1 cellular context compared by ENCODE assay signal in the genomic region with DNA sequence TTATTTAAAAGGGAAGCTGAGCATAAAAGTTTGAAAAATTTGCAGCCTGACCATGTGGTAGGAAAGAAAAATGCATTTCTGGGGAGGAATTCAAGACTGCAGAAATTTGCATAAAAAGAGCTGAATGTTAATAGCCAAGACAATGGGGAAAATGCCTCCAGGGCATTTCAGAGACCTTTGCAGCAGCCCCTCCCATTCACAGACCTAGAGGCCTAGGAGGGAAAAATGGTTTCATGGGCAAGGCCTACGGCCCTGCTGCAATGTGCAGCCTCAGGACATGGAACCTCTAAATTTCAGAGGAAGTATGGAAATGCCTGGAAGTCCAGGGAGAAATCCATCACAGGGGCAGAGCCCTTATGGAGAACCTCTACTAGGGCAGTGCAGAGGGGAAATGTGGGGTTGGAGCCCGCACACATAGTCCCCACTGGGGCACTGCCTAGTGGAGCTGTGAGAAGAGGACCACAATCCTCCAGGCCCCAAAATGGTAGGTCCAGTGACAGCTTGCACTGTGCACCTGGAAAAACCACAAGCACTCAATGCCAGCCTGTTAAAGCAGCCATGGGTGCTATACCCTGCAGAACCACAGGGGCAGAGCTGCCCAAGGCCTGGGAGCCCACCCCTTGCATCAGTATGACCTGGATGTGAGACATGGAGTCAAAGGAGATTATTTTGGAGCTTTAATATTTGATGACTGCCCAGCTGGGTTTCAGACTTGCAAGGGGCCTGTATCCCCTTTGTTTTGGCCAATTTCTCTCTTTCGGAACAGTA.
TF ChIP-seq lines count a peak whose summit lies in the region.

No MANE protein-coding gene starts in this region.

TF ChIP-seq in H1, 55 proteins besides CTCF, POLR2A, EP300 and RAD21 (continued from another document):
- TF ChIP-seq, protein P1, sequence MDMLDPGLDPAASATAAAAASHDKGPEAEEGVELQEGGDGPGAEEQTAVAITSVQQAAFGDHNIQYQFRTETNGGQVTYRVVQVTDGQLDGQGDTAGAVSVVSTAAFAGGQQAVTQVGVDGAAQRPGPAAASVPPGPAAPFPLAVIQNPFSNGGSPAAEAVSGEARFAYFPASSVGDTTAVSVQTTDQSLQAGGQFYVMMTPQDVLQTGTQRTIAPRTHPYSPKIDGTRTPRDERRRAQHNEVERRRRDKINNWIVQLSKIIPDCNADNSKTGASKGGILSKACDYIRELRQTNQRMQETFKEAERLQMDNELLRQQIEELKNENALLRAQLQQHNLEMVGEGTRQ (IDR thresholded peaks at IDR 0.05; ENCODE audit: low read length), result no peak
- TF ChIP-seq, protein P2, sequence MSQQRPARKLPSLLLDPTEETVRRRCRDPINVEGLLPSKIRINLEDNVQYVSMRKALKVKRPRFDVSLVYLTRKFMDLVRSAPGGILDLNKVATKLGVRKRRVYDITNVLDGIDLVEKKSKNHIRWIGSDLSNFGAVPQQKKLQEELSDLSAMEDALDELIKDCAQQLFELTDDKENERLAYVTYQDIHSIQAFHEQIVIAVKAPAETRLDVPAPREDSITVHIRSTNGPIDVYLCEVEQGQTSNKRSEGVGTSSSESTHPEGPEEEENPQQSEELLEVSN (IDR thresholded peaks at IDR 0.05), result no peak
- TF ChIP-seq CHD2 (IDR thresholded peaks at IDR 0.05; ENCODE audit: low read length), result no peak
- TF ChIP-seq, protein P3, sequence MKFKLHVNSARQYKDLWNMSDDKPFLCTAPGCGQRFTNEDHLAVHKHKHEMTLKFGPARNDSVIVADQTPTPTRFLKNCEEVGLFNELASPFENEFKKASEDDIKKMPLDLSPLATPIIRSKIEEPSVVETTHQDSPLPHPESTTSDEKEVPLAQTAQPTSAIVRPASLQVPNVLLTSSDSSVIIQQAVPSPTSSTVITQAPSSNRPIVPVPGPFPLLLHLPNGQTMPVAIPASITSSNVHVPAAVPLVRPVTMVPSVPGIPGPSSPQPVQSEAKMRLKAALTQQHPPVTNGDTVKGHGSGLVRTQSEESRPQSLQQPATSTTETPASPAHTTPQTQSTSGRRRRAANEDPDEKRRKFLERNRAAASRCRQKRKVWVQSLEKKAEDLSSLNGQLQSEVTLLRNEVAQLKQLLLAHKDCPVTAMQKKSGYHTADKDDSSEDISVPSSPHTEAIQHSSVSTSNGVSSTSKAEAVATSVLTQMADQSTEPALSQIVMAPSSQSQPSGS (IDR thresholded peaks at IDR 0.05; ENCODE audit: low read length), result no peak
- TF ChIP-seq SP2 (IDR thresholded peaks at IDR 0.05; ENCODE audit: low read length), result no peak
